ENCODE assay signal across 1 cellular context in genomic region chr20:62614961-62615680, GRCh38.
TF ChIP-seq lines count a peak whose summit lies in the region.

No MANE protein-coding gene starts in this region.

TF ChIP-seq in K562, 482 proteins besides CTCF, POLR2A, EP300 and RAD21:
- TF ChIP-seq ZNF146 (CRISPR knock-in tag; IDR thresholded peaks at IDR 0.05; ENCODE audit: unreplicated experiment), result peak; percentile 73
- no peak for TF ChIP-seq ZNF830 (CRISPR knock-in tag; IDR thresholded peaks at IDR 0.05)
- no peak for TF ChIP-seq ASH1L (IDR thresholded peaks at IDR 0.05; ENCODE audit: borderline replicate concordance, low read depth, partially characterized antibody)
TF ChIP-seq in K562: peak in this region for 1.
